In the genomic region with DNA sequence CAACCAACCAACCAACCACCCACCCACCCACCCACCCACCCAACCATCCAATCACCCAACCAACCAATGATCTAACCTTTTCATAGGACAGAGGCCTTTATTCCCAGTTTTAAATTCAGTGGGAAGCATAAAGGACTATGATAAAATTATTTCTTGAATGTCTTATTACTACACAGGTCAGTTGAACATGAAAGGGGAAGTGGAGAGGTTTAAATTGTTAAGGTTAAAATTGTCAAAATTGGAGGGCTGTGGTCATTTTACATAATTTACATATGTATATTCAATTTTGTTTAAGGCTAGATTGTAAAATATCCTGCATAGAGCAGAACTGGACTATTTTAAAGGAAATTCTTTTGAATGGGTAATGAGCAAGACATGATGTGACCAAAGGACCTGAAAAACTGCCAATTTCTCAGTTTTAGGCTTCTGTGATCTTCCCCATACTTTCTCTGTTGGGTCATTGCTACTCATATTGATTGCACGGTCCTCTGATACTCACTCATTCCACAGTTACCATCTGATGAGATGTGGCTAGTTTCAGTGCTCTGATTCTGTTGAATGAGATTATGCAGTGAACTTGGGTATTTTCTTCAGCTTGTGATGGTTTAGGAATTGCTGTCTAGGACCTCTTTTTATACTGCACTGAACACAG, we compare ENCODE assay signal across 24 cellular contexts.
A peak's percentile ranks its signal among the peaks of the same experiment; 100 is the strongest.
DNase-seq lines count a peak whose midpoint lies in the region; ATAC-seq and TF ChIP-seq lines count a peak whose summit lies in the region.
"Had no signal": no experiment of that assay in that cellular context is flagged by ENCODE, and none has a peak within 500 bp of the region (broad histone marks: within the 10 kb centered on the region; RNA-seq: fewer than 3 reads in every experiment).

No MANE protein-coding gene starts in this region.

- ATAC-seq in HG03469 (IDR thresholded peaks at IDR 0.05; ENCODE audit: unreplicated experiment) (no peak), HG03280 (IDR thresholded peaks at IDR 0.05; ENCODE audit: unreplicated experiment) (no peak)
- ATAC-seq: left cardiac atrium; naive thymus-derived CD8-positive, alpha-beta T cell; Panc1; right lobe of liver; stimulated activated naive B cell treated with anti-CD40 and anti-IgM and Interleukin-4, amounts not matched to agents 10 μg/mL and 1 μg/mL and 100 μg/mL, for 72 hours had no signal

- TF ChIP-seq CTCF in GM13977 (IDR thresholded peaks at IDR 0.05; ENCODE audit: extremely low read depth, insufficient read depth, missing control alignments): no peak

- intact Hi-C loops in posterior cingulate gyrus (cut with DNase I): no loop called here

- in situ Hi-C loops in GM13977 (cut with MboI; ENCODE audit: low pct_unique_long_range_greater_than_20kb, low sequenced_read_pairs, unreplicated experiment): no loop called here

- peak; percentile 5 to 37 for DNase-seq in NOMO-1 (lab: John Stamatoyannopoulos, UW; ENCODE audit: unreplicated experiment in 2 of 2)
- no peak for DNase-seq in NOMO-1 treated with dmso at 0.1 percent for 144 hours (lab: John Stamatoyannopoulos, UW; ENCODE audit: unreplicated experiment)
- DNase-seq in GM13977 (ENCODE audit: low spot score): peak; percentile 19
- peak; percentile 25 for DNase-seq in OCI-M1 (lab: John Stamatoyannopoulos, UW)
- DNase-seq in kidney tubule cell (ENCODE audit: low spot score): peak; percentile 35
- no peak for DNase-seq in posterior cingulate gyrus
- DNase-seq: activated CD4-positive, alpha-beta T cell treated with anti-CD3 and anti-CD28 coated beads for 1 hour; activated effector memory CD4-positive, alpha-beta T cell treated with Interleukin-2 at 50 U/mL for 16 hours; amygdala; Calu3; caudate nucleus; dorsolateral prefrontal cortex; Kasumi-1; left cardiac atrium; naive thymus-derived CD8-positive, alpha-beta T cell; NCI-H1092 treated with DMSO at 0.1 percent for 48 hours; NCI-H774; right lobe of liver; SJCRH30; stimulated activated naive B cell treated with anti-CD40 and anti-IgM and Interleukin-4, amounts not matched to agents 10 μg/mL and 1 μg/mL and 100 μg/mL, for 72 hours; transverse colon had no signal

Comparison
In these comparisons a context has a peak if more than half of its experiments do, and no peak if none do; other contexts are left out.
1. DNase-seq: peak in NOMO-1 (2 of 2), GM13977 (single experiment), OCI-M1 (single experiment) and kidney tubule cell (single experiment); none in NOMO-1 treated with dmso at 0.1 percent for 144 hours (single experiment) and posterior cingulate gyrus (0 of 10).